9 cellular contexts compared by ENCODE assay signal in the genomic region with DNA sequence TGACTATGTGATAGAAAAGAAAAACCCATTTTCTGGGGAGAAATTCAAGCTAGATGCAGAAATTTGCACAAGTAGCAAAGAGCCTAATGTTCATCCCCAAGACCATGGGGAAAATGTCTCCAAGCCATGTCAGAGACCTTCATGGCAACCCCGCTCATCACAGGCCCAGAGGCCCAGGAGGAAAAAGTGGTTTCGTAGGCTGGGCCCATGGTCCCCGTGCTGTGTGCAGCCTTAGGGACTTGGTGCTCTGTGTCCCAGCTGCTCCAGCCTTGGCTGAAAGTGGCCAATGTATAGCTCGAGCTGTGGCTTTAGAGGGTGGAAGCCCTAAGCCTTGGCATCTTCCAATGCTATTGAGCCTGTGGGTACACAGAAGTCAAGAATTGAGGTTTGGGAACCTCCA.
"Had no signal": no experiment of that assay in that cellular context is flagged by ENCODE, and none has a peak within 500 bp of the region (broad histone marks: within the 10 kb centered on the region; RNA-seq: fewer than 3 reads in every experiment).

No MANE protein-coding gene starts in this region.

- ATAC-seq: GM23338, HCT116 had no signal

- H3K9me3 ChIP-seq: HAP-1 had no signal

- H3K27ac ChIP-seq: GM23248 had no signal

- H2AFZ ChIP-seq: GM23248, GM23338 had no signal

- H3K36me3 ChIP-seq: HAP-1 had no signal

- H3K9ac ChIP-seq: GM23248 had no signal

- H3K4me2 ChIP-seq: GM23338 had no signal

- DNase-seq: GM23248, GOT3, H7, H9, HCEC 1CT, HFFc6 had no signal

- H3K4me3 ChIP-seq: GM23248, GM23338, HAP-1 had no signal
